32 cellular contexts compared by ENCODE assay signal in the genomic region with DNA sequence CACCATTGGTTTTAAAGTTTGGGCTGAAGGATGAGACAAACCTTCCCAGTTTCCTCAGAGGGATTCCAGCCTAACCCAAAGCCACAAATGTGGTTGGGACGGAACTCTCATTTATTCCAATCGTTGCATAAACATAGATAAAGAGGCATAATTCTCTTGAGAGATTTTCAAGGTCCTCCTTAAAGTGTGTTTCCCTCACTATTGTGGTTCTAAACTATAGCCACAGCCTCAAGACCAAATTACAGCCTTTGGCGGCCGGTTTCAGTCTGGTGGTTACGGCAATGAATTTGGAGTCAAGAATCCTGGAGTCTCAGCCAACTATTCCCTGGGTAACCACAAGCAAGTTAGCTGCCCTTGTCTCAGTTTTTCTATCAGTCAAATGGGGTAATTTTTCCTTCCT.
"Had no signal": no experiment of that assay in that cellular context is flagged by ENCODE, and none has a peak within 500 bp of the region (broad histone marks: within the 10 kb centered on the region; RNA-seq: fewer than 3 reads in every experiment).

No MANE protein-coding gene starts in this region.

- H3K4me3 Mint-ChIP-seq: activated CD4-positive, alpha-beta memory T cell treated with anti-CD3 and anti-CD28 coated beads, Interleukin-2, amount 10 ng/mL, durations not matched to agents 7 days and 5 days; activated CD4-positive, alpha-beta T cell treated with anti-CD3 and anti-CD28 coated beads, Interleukin-2, amount 10 ng/mL, durations not matched to agents 7 days and 5 days; activated naive CD4-positive, alpha-beta T cell treated with anti-CD3 and anti-CD28 coated beads, Interleukin-2, amount 10 ng/mL, durations not matched to agents 7 days and 5 days; activated naive CD8-positive, alpha-beta T cell treated with anti-CD3 and anti-CD28 coated beads, Interleukin-2, amount 10 ng/mL, durations not matched to agents 7 days and 5 days; activated T-cell treated with anti-CD3 and anti-CD28 coated beads, Interleukin-2, amount 50 U/mL, for 24 hours; naive B cell; nephron progenitor cell; stimulated activated memory B cell treated with anti-CD40 and anti-IgM and Interleukin-4, amounts not matched to agents 10 μg/mL and 1 μg/mL and 100 μg/mL, for 72 hours; WTC11 had no signal

- H3K9me3 Mint-ChIP-seq: activated CD4-positive, alpha-beta memory T cell treated with anti-CD3 and anti-CD28 coated beads, Interleukin-2, amount 10 ng/mL, durations not matched to agents 7 days and 5 days; activated CD4-positive, alpha-beta T cell treated with anti-CD3 and anti-CD28 coated beads, Interleukin-2, amount 10 ng/mL, durations not matched to agents 7 days and 5 days; activated naive CD4-positive, alpha-beta T cell treated with anti-CD3 and anti-CD28 coated beads, Interleukin-2, amount 10 ng/mL, durations not matched to agents 7 days and 5 days; activated T-cell treated with anti-CD3 and anti-CD28 coated beads, Interleukin-2, amount 50 U/mL, for 24 hours; nephron progenitor cell; stimulated activated memory B cell treated with anti-CD40 and anti-IgM and Interleukin-4, amounts not matched to agents 10 μg/mL and 1 μg/mL and 100 μg/mL, for 72 hours had no signal

- FAIRE-seq: endothelial cell of umbilical vein had no signal

- H3K27me3 ChIP-seq: brain microvascular endothelial cell, neutrophil, ovary, sigmoid colon, stomach, suprapubic skin, tibial artery, upper lobe of right lung had no signal

- DNase-seq: activated CD4-positive, alpha-beta memory T cell treated with anti-CD3 and anti-CD28 coated beads, Interleukin-2, amount 10 ng/mL, durations not matched to agents 7 days and 5 days; activated CD4-positive, alpha-beta T cell treated with anti-CD3 and anti-CD28 coated beads for 1 hour; activated CD4-positive, alpha-beta T cell treated with anti-CD3 and anti-CD28 coated beads, Interleukin-2, amount 10 ng/mL, durations not matched to agents 7 days and 5 days; activated CD8-positive, alpha-beta memory T cell treated with anti-CD3 and anti-CD28 coated beads, Interleukin-2, amount 50 U/mL, for 48 hours; activated gamma-delta T cell; activated naive CD4-positive, alpha-beta T cell treated with anti-CD3 and anti-CD28 coated beads, Interleukin-2, amount 10 ng/mL, durations not matched to agents 7 days and 5 days; activated naive CD8-positive, alpha-beta T cell treated with anti-CD3 and anti-CD28 coated beads, Interleukin-2, amount 10 ng/mL, durations not matched to agents 7 days and 5 days; activated T-cell treated with anti-CD3 and anti-CD28 coated beads, Interleukin-2, amount 50 U/mL, for 24 hours; amygdala; brain microvascular endothelial cell; cortex of kidney; foreskin fibroblast; left ventricle myocardium inferior; naive B cell; nephron progenitor cell; ovary; retina; sigmoid colon; stimulated activated CD4-positive, alpha-beta T cell treated with anti-CD3 and anti-CD28 coated beads, Interleukin-1b, Interleukin-23, amount 100 ng/mL, for 48 hours; stimulated activated CD4-positive, alpha-beta T cell treated with anti-CD3 and anti-CD28 coated beads, Interleukin-4, amount 100 ng/mL, for 4 hours; stimulated activated CD8-positive, alpha-beta memory T cell treated with anti-CD3 and anti-CD28 coated beads, Interleukin-4, amount 100 ng/mL, for 48 hours; stomach; T-helper 2 cell; tibial artery; upper lobe of right lung had no signal

- ATAC-seq: stimulated activated memory B cell treated with anti-CD40 and anti-IgM and Interleukin-4, amounts not matched to agents 10 μg/mL and 1 μg/mL and 100 μg/mL, for 72 hours; upper lobe of right lung; WTC11 had no signal

- H3K27ac ChIP-seq: brain microvascular endothelial cell, left ventricle myocardium inferior, neutrophil, ovary, sigmoid colon, stomach, suprapubic skin, tibial artery, upper lobe of right lung had no signal

- H3K36me3 Mint-ChIP-seq: WTC11 had no signal

- H3K4me3 ChIP-seq: left ventricle myocardium inferior, ovary, sigmoid colon, smooth muscle cell, stomach, suprapubic skin, tibial artery, upper lobe of right lung had no signal

- H3K4me1 ChIP-seq: left ventricle myocardium inferior, stomach, suprapubic skin, upper lobe of right lung had no signal

- H3K27ac Mint-ChIP-seq: activated CD4-positive, alpha-beta memory T cell treated with anti-CD3 and anti-CD28 coated beads, Interleukin-2, amount 10 ng/mL, durations not matched to agents 7 days and 5 days; activated CD4-positive, alpha-beta T cell treated with anti-CD3 and anti-CD28 coated beads, Interleukin-2, amount 10 ng/mL, durations not matched to agents 7 days and 5 days; activated naive CD4-positive, alpha-beta T cell treated with anti-CD3 and anti-CD28 coated beads, Interleukin-2, amount 10 ng/mL, durations not matched to agents 7 days and 5 days; activated naive CD8-positive, alpha-beta T cell treated with anti-CD3 and anti-CD28 coated beads, Interleukin-2, amount 10 ng/mL, durations not matched to agents 7 days and 5 days; activated T-cell treated with anti-CD3 and anti-CD28 coated beads, Interleukin-2, amount 50 U/mL, for 24 hours; nephron progenitor cell; progenitor cell of endocrine pancreas; stimulated activated memory B cell treated with anti-CD40 and anti-IgM and Interleukin-4, amounts not matched to agents 10 μg/mL and 1 μg/mL and 100 μg/mL, for 72 hours; WTC11 had no signal

- H3K9me3 ChIP-seq: neutrophil, ovary, sigmoid colon, stomach, suprapubic skin, tibial artery, upper lobe of right lung had no signal

- H3K4me1 Mint-ChIP-seq: WTC11 had no signal

- H3K27me3 Mint-ChIP-seq: activated CD4-positive, alpha-beta memory T cell treated with anti-CD3 and anti-CD28 coated beads, Interleukin-2, amount 10 ng/mL, durations not matched to agents 7 days and 5 days; activated CD4-positive, alpha-beta T cell treated with anti-CD3 and anti-CD28 coated beads, Interleukin-2, amount 10 ng/mL, durations not matched to agents 7 days and 5 days; activated naive CD4-positive, alpha-beta T cell treated with anti-CD3 and anti-CD28 coated beads, Interleukin-2, amount 10 ng/mL, durations not matched to agents 7 days and 5 days; activated naive CD8-positive, alpha-beta T cell treated with anti-CD3 and anti-CD28 coated beads, Interleukin-2, amount 10 ng/mL, durations not matched to agents 7 days and 5 days; activated T-cell treated with anti-CD3 and anti-CD28 coated beads, Interleukin-2, amount 50 U/mL, for 24 hours; naive B cell; progenitor cell of endocrine pancreas; stimulated activated memory B cell treated with anti-CD40 and anti-IgM and Interleukin-4, amounts not matched to agents 10 μg/mL and 1 μg/mL and 100 μg/mL, for 72 hours had no signal

- H3K36me3 ChIP-seq: brain microvascular endothelial cell, neutrophil, ovary, upper lobe of right lung had no signal

- H3K4me2 ChIP-seq: smooth muscle cell had no signal
